20 cellular contexts compared by ENCODE assay signal in genomic region chr16:85624646-85625045, GRCh38.
"Had no signal": no experiment of that assay in that cellular context is flagged by ENCODE, and none has a peak within 500 bp of the region (broad histone marks: within the 10 kb centered on the region; RNA-seq: fewer than 3 reads in every experiment).

No MANE protein-coding gene starts in this region.

- H3K9me3 ChIP-seq: prostate gland, thyroid gland had no signal

- H3K27me3 Mint-ChIP-seq: activated CD4-positive, alpha-beta T cell treated with anti-CD3 and anti-CD28 coated beads, Interleukin-2, amount 10 ng/mL, durations not matched to agents 24 days and 14 days; activated naive CD8-positive, alpha-beta T cell treated with anti-CD3 and anti-CD28 coated beads, Interleukin-2, amount 50 U/mL, for 24 hours had no signal

- H3K36me3 ChIP-seq: prostate gland, right atrium auricular region, thyroid gland had no signal

- H3K27ac Mint-ChIP-seq: activated CD4-positive, alpha-beta T cell treated with anti-CD3 and anti-CD28 coated beads, Interleukin-2, amount 10 ng/mL, durations not matched to agents 24 days and 14 days; activated CD8-positive, alpha-beta T cell treated with anti-CD3 and anti-CD28 coated beads, Interleukin-2, amount 10 ng/mL, durations not matched to agents 7 days and 5 days; activated naive CD4-positive, alpha-beta T cell treated with anti-CD3 and anti-CD28 coated beads, Interleukin-2, amount 10 ng/mL, durations not matched to agents 7 days and 5 days; activated naive CD8-positive, alpha-beta T cell treated with anti-CD3 and anti-CD28 coated beads, Interleukin-2, amount 50 U/mL, for 24 hours; nephron progenitor cell had no signal

- ATAC-seq: activated CD8-positive, alpha-beta T cell treated with anti-CD3 and anti-CD28 coated beads, Interleukin-2, amount 10 ng/mL, durations not matched to agents 7 days and 5 days; activated naive CD8-positive, alpha-beta T cell treated with anti-CD3 and anti-CD28 coated beads, Interleukin-2, amount 50 U/mL, for 24 hours; activated T-cell treated with anti-CD3 and anti-CD28 coated beads, Interleukin-2, amount 50 U/mL, for 4 hours; left lobe of liver had no signal

- DNase-seq: activated CD4-positive, alpha-beta T cell treated with anti-CD3 and anti-CD28 coated beads, Interleukin-2, amount 10 ng/mL, durations not matched to agents 24 days and 14 days; activated CD8-positive, alpha-beta T cell treated with anti-CD3 and anti-CD28 coated beads, Interleukin-2, amount 10 ng/mL, durations not matched to agents 7 days and 5 days; activated naive CD4-positive, alpha-beta T cell treated with anti-CD3 and anti-CD28 coated beads, Interleukin-2, amount 10 ng/mL, durations not matched to agents 7 days and 5 days; activated naive CD8-positive, alpha-beta T cell treated with anti-CD3 and anti-CD28 coated beads, Interleukin-2, amount 50 U/mL, for 24 hours; activated T-cell treated with anti-CD3 and anti-CD28 coated beads, Interleukin-2, amount 50 U/mL, for 4 hours; anterior cingulate cortex; head of caudate nucleus; kidney; midbrain; nephron progenitor cell; occipital lobe; stimulated activated CD4-positive, alpha-beta T cell treated with anti-CD3 and anti-CD28 coated beads, Interleukin-2, amount 100 ng/mL, for 24 hours; stimulated activated naive CD4-positive, alpha-beta T cell treated with Interleukin-2 at 50 U/mL for 16 hours; T-helper 9 cell; thyroid gland had no signal

- H3K4me3 ChIP-seq: coronary artery, lung, prostate gland, right atrium auricular region, thyroid gland had no signal

- H3K27ac ChIP-seq: coronary artery, prostate gland, right atrium auricular region, thyroid gland had no signal

- H3K27me3 ChIP-seq: right atrium auricular region, thyroid gland had no signal

- H3K4me3 Mint-ChIP-seq: activated CD4-positive, alpha-beta T cell treated with anti-CD3 and anti-CD28 coated beads, Interleukin-2, amount 10 ng/mL, durations not matched to agents 24 days and 14 days; activated CD8-positive, alpha-beta T cell treated with anti-CD3 and anti-CD28 coated beads, Interleukin-2, amount 10 ng/mL, durations not matched to agents 7 days and 5 days; activated naive CD4-positive, alpha-beta T cell treated with anti-CD3 and anti-CD28 coated beads, Interleukin-2, amount 10 ng/mL, durations not matched to agents 7 days and 5 days; activated naive CD8-positive, alpha-beta T cell treated with anti-CD3 and anti-CD28 coated beads, Interleukin-2, amount 50 U/mL, for 24 hours; activated T-cell treated with anti-CD3 and anti-CD28 coated beads, Interleukin-2, amount 50 U/mL, for 4 hours; nephron progenitor cell had no signal
